ENCODE assay signal across 8 cellular contexts in the genomic region with DNA sequence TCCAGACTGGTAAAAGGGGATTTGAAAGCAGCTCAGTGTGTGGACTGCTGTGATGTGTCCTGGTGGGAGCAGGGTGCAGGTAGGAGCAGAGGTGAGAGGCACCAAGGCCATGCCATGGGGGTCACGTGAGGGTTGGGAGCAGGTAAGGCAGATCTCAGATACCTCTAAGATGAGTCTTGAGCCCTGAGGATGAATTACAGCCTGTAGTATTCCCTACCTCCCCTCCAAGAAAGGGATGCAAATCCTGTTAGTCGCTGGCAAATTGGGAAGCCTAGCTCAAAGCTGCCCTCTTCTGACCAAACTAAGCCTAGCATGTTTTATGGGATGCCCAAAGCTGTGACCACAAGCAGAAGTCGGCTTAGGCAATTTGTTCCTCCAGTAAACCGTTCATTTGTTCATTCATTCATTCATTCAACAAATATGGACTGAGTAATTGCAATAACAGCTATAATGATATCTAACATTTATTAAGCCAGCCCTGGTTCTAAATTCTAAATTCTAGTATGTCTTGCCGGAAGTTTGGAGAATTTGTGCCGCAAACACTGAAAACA. TPM values are rescaled to one million over a fixed set of nuclear protein-coding genes. Genes with fewer than 3 reads are reported as not detected.
DNase-seq lines count a peak whose midpoint lies in the region; ATAC-seq and TF ChIP-seq lines count a peak whose summit lies in the region.

No MANE protein-coding gene starts in this region.

- H4K20me1 ChIP-seq in fibroblast of lung (ENCODE audit: control insufficient read depth, extremely low read depth, insufficient read depth, low read length) = no peaks in the 10 kb centered on the region

- H3K27ac ChIP-seq in fibroblast of lung (ENCODE audit: insufficient read depth, low read length) = no peak overlapping the region

- peak overlapping the region; percentile 17 for H3K4me3 Mint-ChIP-seq in natural killer cell treated with Interleukin-12 subunit alpha and Interleukin-12 subunit beta and Interleukin-15 and Interleukin-18, amount 100 ng/mL, for 72 hours

- ATAC-seq in natural killer cell treated with Interleukin-12 subunit alpha and Interleukin-12 subunit beta and Interleukin-15 and Interleukin-18, amount 100 ng/mL, for 72 hours = no peak
- no peak for ATAC-seq in HG02981 (IDR thresholded peaks at IDR 0.05; ENCODE audit: unreplicated experiment)

- no peaks in the 10 kb centered on the region for H3K9me3 Mint-ChIP-seq in natural killer cell treated with Interleukin-12 subunit alpha and Interleukin-12 subunit beta and Interleukin-15 and Interleukin-18, amount 100 ng/mL, for 72 hours

- H3K4me2 ChIP-seq in fibroblast of lung (ENCODE audit: extremely low read depth, insufficient read depth, low read length) = no peak overlapping the region

- H3K4me3 ChIP-seq in NT2/D1 (ENCODE audit: insufficient read length, low read depth) (no peak overlapping the region), fibroblast of lung (replicated peaks in 1 of 4; ENCODE audit: control extremely low read depth in 1 of 4, insufficient read depth in 1 of 4, low read depth in 3 of 4, low read length in 4 of 4) (no peak overlapping the region)

- H3K27me3 Mint-ChIP-seq in natural killer cell treated with Interleukin-12 subunit alpha and Interleukin-12 subunit beta and Interleukin-15 and Interleukin-18, amount 100 ng/mL, for 72 hours = peaks cover 10 to 18% of the 10 kb centered on the region in 2 donors

- H3K9me3 ChIP-seq in NT2/D1 (ENCODE audit: insufficient read depth, low read length) = no peaks in the 10 kb centered on the region
- no peaks in the 10 kb centered on the region for H3K9me3 ChIP-seq in fibroblast of lung (ENCODE audit: control insufficient read depth, insufficient read depth, low read depth, low read length)

- TF ChIP-seq CTCF in fibroblast of lung (conservative IDR thresholded peaks at IDR 0.05 in 1 of 2, IDR thresholded peaks at IDR 0.05 in 1 of 2; ENCODE audit: low read depth in 1 of 2, low read length in 2 of 2) = peak; percentile 62 to 96

- H3K4me1 Mint-ChIP-seq in natural killer cell treated with Interleukin-12 subunit alpha and Interleukin-12 subunit beta and Interleukin-15 and Interleukin-18, amount 100 ng/mL, for 72 hours (ENCODE audit: low read depth in 2 of 2) = peaks cover 21 to 26% of the 10 kb centered on the region in 2 donors

- H3K4me1 ChIP-seq in NT2/D1 (ENCODE audit: insufficient read depth, insufficient read length) (peaks cover 12% of the 10 kb centered on the region), fibroblast of lung (ENCODE audit: control insufficient read depth, extremely low read depth, insufficient read depth, low read length) (peaks cover 5% of the 10 kb centered on the region)

- peak; percentile 21 for DNase-seq in DMS 273 treated with DMSO at 0.1 percent for 48 hours (lab: John Stamatoyannopoulos, UW)
- DNase-seq in HUDEP-2 (lab: John Stamatoyannopoulos, UW; ENCODE audit: unreplicated experiment in 76 of 76) = peak in 41 of 76 experiments; percentile 4 to 67 (median 37)
- peak; percentile 93 for DNase-seq in NT2/D1 (ENCODE audit: low read depth, low spot score)
- DNase-seq in activated T-cell treated with anti-CD3 and anti-CD28 coated beads, Interleukin-2, amount 50 U/mL, for 1 hour = peak; percentile 42
- peak; percentile 62 to 82 for DNase-seq in fibroblast of lung (ENCODE audit: low read depth in 2 of 2)
- DNase-seq in natural killer cell treated with Interleukin-12 subunit alpha and Interleukin-12 subunit beta and Interleukin-15 and Interleukin-18, amount 100 ng/mL, for 72 hours (ENCODE audit: low spot score) = peak; percentile 69
- no peak for DNase-seq in posterior vena cava (ENCODE audit: low spot score)

- H3K9ac ChIP-seq in NT2/D1 (ENCODE audit: insufficient read length, low read depth) (no peak overlapping the region), fibroblast of lung (ENCODE audit: insufficient read depth, low read length) (no peak overlapping the region)

- H3K36me3 Mint-ChIP-seq in natural killer cell treated with Interleukin-12 subunit alpha and Interleukin-12 subunit beta and Interleukin-15 and Interleukin-18, amount 100 ng/mL, for 72 hours = no peaks in the 10 kb centered on the region

- H3K79me2 ChIP-seq in fibroblast of lung (ENCODE audit: control insufficient read depth, insufficient read depth, low read length) = peaks cover 11% of the 10 kb centered on the region

- peak overlapping the region; percentile 41 to 64 for H3K27ac Mint-ChIP-seq in natural killer cell treated with Interleukin-12 subunit alpha and Interleukin-12 subunit beta and Interleukin-15 and Interleukin-18, amount 100 ng/mL, for 72 hours

- intact Hi-C loops in posterior vena cava (cut with DNase I) = loop anchor here (2.0 kb wide), 2 partner anchors 51 to 53 kb away; no protein-coding TSS in a partner anchor

- no peak overlapping the region for H2AFZ ChIP-seq in fibroblast of lung (ENCODE audit: low read length)

- H3K27me3 ChIP-seq in NT2/D1 (ENCODE audit: insufficient read depth, insufficient read length) (peaks cover 9% of the 10 kb centered on the region), fibroblast of lung (ENCODE audit: control insufficient read depth, insufficient read depth, low read length) (peaks cover 15% of the 10 kb centered on the region)

- H3K36me3 ChIP-seq in NT2/D1 (ENCODE audit: insufficient read depth, insufficient read length, low read length) (peaks cover 7% of the 10 kb centered on the region), fibroblast of lung (ENCODE audit: control insufficient read depth, insufficient read depth, low read length) (no peaks in the 10 kb centered on the region)

RNA-seq across cellular contexts. Expression of a gene that starts 3.9 kb away (rescaled TPM):
- 1.0 and 1.7 TPM in 2 replicates for total RNA-seq in fibroblast of lung
- 2.0 and 4.9 TPM in 2 replicates for polyA plus RNA-seq in fibroblast of lung
- 2.4 and 5.6 TPM in 2 replicates for polyA plus RNA-seq in fibroblast of lung (2012)
- polyA minus RNA-seq in fibroblast of lung (ENCODE audit: low replicate concordance) = 4.1 and 13.6 TPM in 2 replicates
- total RNA-seq in natural killer cell treated with Interleukin-12 subunit alpha and Interleukin-12 subunit beta and Interleukin-15 and Interleukin-18, amount 100 ng/mL, for 72 hours = 1 to 10 TPM; 1.0 to 2.5 TPM
- total RNA-seq in posterior vena cava = 1 to 10 TPM; 1.1 to 1.5 TPM

RNA-seq across cellular contexts. Expression of a gene that starts 31.3 kb away (rescaled TPM):
- not detected in 2 replicates for total RNA-seq in fibroblast of lung
- polyA plus RNA-seq in fibroblast of lung = not detected in 2 replicates
- polyA plus RNA-seq in fibroblast of lung (2012) = not detected in 2 replicates
- polyA minus RNA-seq in fibroblast of lung (ENCODE audit: low replicate concordance) = not detected in 2 replicates
- not detected for total RNA-seq in natural killer cell treated with Interleukin-12 subunit alpha and Interleukin-12 subunit beta and Interleukin-15 and Interleukin-18, amount 100 ng/mL, for 72 hours
- total RNA-seq in posterior vena cava = under 1 TPM in 1 of 2 donors, not detected in 1; 0.83 TPM
